8 cellular contexts compared by ENCODE assay signal in the genomic region with DNA sequence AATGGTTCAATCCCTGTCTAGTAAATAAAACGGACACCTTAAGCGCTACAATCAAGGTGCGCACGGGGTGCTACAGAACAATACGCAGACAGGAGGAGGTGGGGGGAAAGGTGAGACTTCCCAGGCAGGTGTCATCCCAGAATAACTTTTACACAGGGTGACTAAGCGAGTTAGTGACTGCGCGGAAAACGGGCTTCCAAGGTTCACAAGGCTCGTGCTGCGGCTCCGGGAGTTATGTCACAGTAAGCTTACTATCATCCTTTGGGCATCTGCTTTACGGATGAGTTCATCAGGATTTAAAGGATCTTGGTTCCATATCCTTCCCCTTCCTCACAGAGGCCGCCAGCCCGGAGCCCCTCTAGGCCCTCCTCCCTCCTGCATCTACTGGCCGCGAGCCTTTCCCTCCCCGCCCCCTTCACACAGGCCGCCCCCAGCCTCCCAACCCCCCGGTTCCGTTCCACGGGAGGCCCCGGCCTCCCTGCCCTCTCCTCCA. TPM values are rescaled to one million over a fixed set of nuclear protein-coding genes. Genes with fewer than 3 reads are reported as not detected.
DNase-seq lines count a peak whose midpoint lies in the region; ATAC-seq and TF ChIP-seq lines count a peak whose summit lies in the region.

No MANE protein-coding gene starts in this region.

- peak overlapping the region; percentile 92 for H3K27ac Mint-ChIP-seq in activated CD4-positive, alpha-beta T cell treated with anti-CD3 and anti-CD28 coated beads, Interleukin-2, amount 10 ng/mL, durations not matched to agents 7 days and 5 days
- peak overlapping the region; percentile 94 for H3K27ac Mint-ChIP-seq in HFFc6
- H3K27ac Mint-ChIP-seq in activated CD8-positive, alpha-beta T cell treated with anti-CD3 and anti-CD28 coated beads, Interleukin-2, amount 10 ng/mL, durations not matched to agents 7 days and 5 days = peak overlapping the region; percentile 88

- H3K36me3 Mint-ChIP-seq in activated CD4-positive, alpha-beta T cell treated with anti-CD3 and anti-CD28 coated beads, Interleukin-2, amount 10 ng/mL, durations not matched to agents 7 days and 5 days (ENCODE audit: low read depth) = peaks cover 14% of the 10 kb centered on the region
- peaks cover 14% of the 10 kb centered on the region for H3K36me3 Mint-ChIP-seq in HFFc6 (ENCODE audit: low read depth)
- peaks cover 10% of the 10 kb centered on the region for H3K36me3 Mint-ChIP-seq in activated CD8-positive, alpha-beta T cell treated with anti-CD3 and anti-CD28 coated beads, Interleukin-2, amount 10 ng/mL, durations not matched to agents 7 days and 5 days (ENCODE audit: low read depth)

- CTCF ChIA-PET in activated CD4-positive, alpha-beta T cell treated with anti-CD3 and anti-CD28 coated beads, Interleukin-2, amount 10 ng/mL, durations not matched to agents 7 days and 5 days (lab: Charles Lee) = no interaction called here
- CTCF ChIA-PET in activated CD8-positive, alpha-beta T cell treated with anti-CD3 and anti-CD28 coated beads, Interleukin-2, amount 10 ng/mL, durations not matched to agents 7 days and 5 days (lab: Charles Lee) = no interaction called here

- no peak for DNase-seq in activated CD4-positive, alpha-beta T cell treated with anti-CD3 and anti-CD28 coated beads, Interleukin-2, amount 10 ng/mL, durations not matched to agents 7 days and 5 days
- no peak for DNase-seq in activated CD4-positive, alpha-beta T cell treated with anti-CD3 and anti-CD28 coated beads, Interleukin-2, amount 50 U/mL, for 48 hours
- peak; percentile 69 for DNase-seq in HFFc6
- DNase-seq in NCI-H146 (lab: John Stamatoyannopoulos, UW) = peak; percentile 81
- no peak for DNase-seq in activated CD8-positive, alpha-beta T cell treated with anti-CD3 and anti-CD28 coated beads, Interleukin-2, amount 10 ng/mL, durations not matched to agents 7 days and 5 days
- DNase-seq in Right ventricle myocardium superior = no peak
- DNase-seq in pons (ENCODE audit: low spot score) = peak; percentile 71
- DNase-seq in NK-92 treated with Interleukin-12 subunit alpha and Interleukin-12 subunit beta, amount 100 ng/mL, for 24 hours (lab: John Stamatoyannopoulos, UW) = no peak

- no peaks in the 10 kb centered on the region for H3K27me3 Mint-ChIP-seq in activated CD4-positive, alpha-beta T cell treated with anti-CD3 and anti-CD28 coated beads, Interleukin-2, amount 10 ng/mL, durations not matched to agents 7 days and 5 days
- H3K27me3 Mint-ChIP-seq in HFFc6 (ENCODE audit: insufficient read depth) = no peaks in the 10 kb centered on the region; the same call in none of the 2 replicates
- H3K27me3 Mint-ChIP-seq in activated CD8-positive, alpha-beta T cell treated with anti-CD3 and anti-CD28 coated beads, Interleukin-2, amount 10 ng/mL, durations not matched to agents 7 days and 5 days (ENCODE audit: low read depth) = peaks cover 4% of the 10 kb centered on the region

- no peak for ATAC-seq in activated CD8-positive, alpha-beta T cell treated with anti-CD3 and anti-CD28 coated beads, Interleukin-2, amount 10 ng/mL, durations not matched to agents 7 days and 5 days
- ATAC-seq in Right ventricle myocardium superior (ENCODE audit: poor library complexity) = peak; percentile 76

- no peak for TF ChIP-seq CTCF in HFFc6 (IDR thresholded peaks at IDR 0.05)

- POLR2A ChIA-PET in activated CD4-positive, alpha-beta T cell treated with anti-CD3 and anti-CD28 coated beads, Interleukin-2, amount 10 ng/mL, durations not matched to agents 7 days and 5 days (lab: Charles Lee) = no interaction called here
- POLR2A ChIA-PET in activated CD8-positive, alpha-beta T cell treated with anti-CD3 and anti-CD28 coated beads, Interleukin-2, amount 10 ng/mL, durations not matched to agents 7 days and 5 days (lab: Charles Lee) = interaction anchor here (2.6 kb wide), 1 partner anchor 207 kb away, joined by 8 read pairs; a partner anchor contains a TSS

- peak overlapping the region; percentile 91 for H3K4me3 Mint-ChIP-seq in activated CD4-positive, alpha-beta T cell treated with anti-CD3 and anti-CD28 coated beads, Interleukin-2, amount 10 ng/mL, durations not matched to agents 7 days and 5 days
- H3K4me3 Mint-ChIP-seq in HFFc6 = peak overlapping the region; percentile 90
- peak overlapping the region; percentile 89 for H3K4me3 Mint-ChIP-seq in activated CD8-positive, alpha-beta T cell treated with anti-CD3 and anti-CD28 coated beads, Interleukin-2, amount 10 ng/mL, durations not matched to agents 7 days and 5 days

- peaks cover 14% of the 10 kb centered on the region for H3K9me3 Mint-ChIP-seq in activated CD4-positive, alpha-beta T cell treated with anti-CD3 and anti-CD28 coated beads, Interleukin-2, amount 10 ng/mL, durations not matched to agents 7 days and 5 days
- peaks cover 25% of the 10 kb centered on the region for H3K9me3 Mint-ChIP-seq in HFFc6
- H3K9me3 Mint-ChIP-seq in activated CD8-positive, alpha-beta T cell treated with anti-CD3 and anti-CD28 coated beads, Interleukin-2, amount 10 ng/mL, durations not matched to agents 7 days and 5 days (ENCODE audit: insufficient read depth) = peaks cover 15% of the 10 kb centered on the region

- intact Hi-C loops in Right ventricle myocardium superior (cut with DNase I) = no loop called here

- H3K4me1 Mint-ChIP-seq in activated CD4-positive, alpha-beta T cell treated with anti-CD3 and anti-CD28 coated beads, Interleukin-2, amount 10 ng/mL, durations not matched to agents 7 days and 5 days = peaks cover 21% of the 10 kb centered on the region
- H3K4me1 Mint-ChIP-seq in HFFc6 (ENCODE audit: low read depth) = peaks cover 24% of the 10 kb centered on the region
- H3K4me1 Mint-ChIP-seq in activated CD8-positive, alpha-beta T cell treated with anti-CD3 and anti-CD28 coated beads, Interleukin-2, amount 10 ng/mL, durations not matched to agents 7 days and 5 days (ENCODE audit: low read depth) = peaks cover 16% of the 10 kb centered on the region

RNA-seq across cellular contexts. Expression of a gene that starts 0.5 kb away (rescaled TPM):
- total RNA-seq in activated CD4-positive, alpha-beta T cell treated with anti-CD3 and anti-CD28 coated beads, Interleukin-2, amount 10 ng/mL, durations not matched to agents 7 days and 5 days = 1 to 10 TPM; 6.3 to 7.4 TPM
- total RNA-seq in HFFc6 (2021; fragmentation: NEBNext Ultra II Directional; extraction: Animal tissue kit (Norgen Biotek cat#: 25700)) = 1 to 10 TPM; 8.2 to 9.5 (median 9.0) TPM
- 1 to 10 TPM; 6.6 to 7.5 TPM for total RNA-seq in activated CD8-positive, alpha-beta T cell treated with anti-CD3 and anti-CD28 coated beads, Interleukin-2, amount 10 ng/mL, durations not matched to agents 7 days and 5 days
- total RNA-seq in Right ventricle myocardium superior = 6.0 TPM

RNA-seq across cellular contexts. Expression of a gene that starts 40.8 kb away (rescaled TPM):
- total RNA-seq in activated CD4-positive, alpha-beta T cell treated with anti-CD3 and anti-CD28 coated beads, Interleukin-2, amount 10 ng/mL, durations not matched to agents 7 days and 5 days = 10 to 100 TPM; 10.5 to 11.7 TPM
- total RNA-seq in HFFc6 (2021; fragmentation: NEBNext Ultra II Directional; extraction: Animal tissue kit (Norgen Biotek cat#: 25700)) = 10 to 100 TPM; 10.9 to 13.2 (median 12.0) TPM
- 10 to 100 TPM; 11.5 to 13.2 TPM for total RNA-seq in activated CD8-positive, alpha-beta T cell treated with anti-CD3 and anti-CD28 coated beads, Interleukin-2, amount 10 ng/mL, durations not matched to agents 7 days and 5 days
- total RNA-seq in Right ventricle myocardium superior = 18.0 TPM

Comparison
In these comparisons a context has a peak if more than half of its experiments do, and no peak if none do; other contexts are left out.
1. DNase-seq: peak in HFFc6 (single experiment), NCI-H146 (single experiment) and pons (single experiment); none in activated CD4-positive, alpha-beta T cell treated with anti-CD3 and anti-CD28 coated beads, Interleukin-2, amount 10 ng/mL, durations not matched to agents 7 days and 5 days (single experiment), activated CD4-positive, alpha-beta T cell treated with anti-CD3 and anti-CD28 coated beads, Interleukin-2, amount 50 U/mL, for 48 hours (0 of 2), activated CD8-positive, alpha-beta T cell treated with anti-CD3 and anti-CD28 coated beads, Interleukin-2, amount 10 ng/mL, durations not matched to agents 7 days and 5 days (single experiment), Right ventricle myocardium superior (single experiment) and NK-92 treated with Interleukin-12 subunit alpha and Interleukin-12 subunit beta, amount 100 ng/mL, for 24 hours (single experiment).
2. Peak in every context shown above with its lines, with median percentiles within 50 percentile points of each other: H3K27ac Mint-ChIP-seq and H3K4me3 Mint-ChIP-seq.